Comparison of ENCODE assay signal across 27 cellular contexts in genomic region chr20:25478889-25479568, GRCh38.
DNase-seq lines count a peak whose midpoint lies in the region; ATAC-seq, FAIRE-seq and TF ChIP-seq lines count a peak whose summit lies in the region.
"Had no signal": no experiment of that assay in that cellular context is flagged by ENCODE, and none has a peak within 500 bp of the region (broad histone marks: within the 10 kb centered on the region; RNA-seq: fewer than 3 reads in every experiment).

No MANE protein-coding gene starts in this region.

- no peak for TF ChIP-seq CTCF in MCF 10A (IDR thresholded peaks at IDR 0.05; ENCODE audit: unreplicated experiment)
- no peak for TF ChIP-seq CTCF in breast epithelium (IDR thresholded peaks at IDR 0.05)
- no peak for TF ChIP-seq CTCF in foreskin keratinocyte (conservative IDR thresholded peaks at IDR 0.05)
- TF ChIP-seq CTCF in osteoblast (IDR thresholded peaks at IDR 0.05; ENCODE audit: extremely low read depth, low read depth, low read length), result no peak
- TF ChIP-seq CTCF in adrenal gland (IDR thresholded peaks at IDR 0.05), result no peak

- H3K27ac Mint-ChIP-seq in MCF 10A (ENCODE audit: low read depth, unreplicated experiment), result peak overlapping the region; percentile 8
- H3K27ac Mint-ChIP-seq in T-helper 17 cell, result peak overlapping the region; percentile 47
- H3K27ac Mint-ChIP-seq in activated CD4-positive, alpha-beta memory T cell treated with anti-CD3 and anti-CD28 coated beads for 36 hours, result no peak overlapping the region
- H3K27ac Mint-ChIP-seq: CD4-positive, CD25-positive, alpha-beta regulatory T cell had no signal

- H3K9me3 ChIP-seq in breast epithelium (no peaks in the 10 kb centered on the region), T-helper 17 cell (ENCODE audit: control insufficient read depth, low read length, poor library complexity, severe bottlenecking) (no peaks in the 10 kb centered on the region), osteoblast (ENCODE audit: low read depth, low read length) (no peaks in the 10 kb centered on the region), adrenal gland (replicated peaks in 1 of 3) (no peaks in the 10 kb centered on the region)
- H3K9me3 ChIP-seq: BE2C had no signal

- 88 to 95% (median 92%) methylated on average over 18 to 24 of the region's 24 CpGs for WGBS in adrenal gland, 4 donors

- H4K20me1 ChIP-seq in osteoblast (ENCODE audit: insufficient read depth, low read length), result no peaks in the 10 kb centered on the region

- no peaks in the 10 kb centered on the region for H3K27me3 ChIP-seq in breast epithelium
- no peaks in the 10 kb centered on the region for H3K27me3 ChIP-seq in foreskin keratinocyte
- no peaks in the 10 kb centered on the region for H3K27me3 ChIP-seq in osteoblast (ENCODE audit: insufficient read depth, low read length)
- H3K27me3 ChIP-seq in adrenal gland, result no peaks in the 10 kb centered on the region
- H3K27me3 ChIP-seq: BE2C had no signal

- no peaks in the 10 kb centered on the region for H3K9me3 Mint-ChIP-seq in MCF 10A (ENCODE audit: unreplicated experiment)
- no peaks in the 10 kb centered on the region for H3K9me3 Mint-ChIP-seq in activated CD4-positive, alpha-beta memory T cell treated with anti-CD3 and anti-CD28 coated beads for 36 hours
- H3K9me3 Mint-ChIP-seq: CD4-positive, CD25-positive, alpha-beta regulatory T cell had no signal

- no peak for TF ChIP-seq POLR2A in breast epithelium (IDR thresholded peaks at IDR 0.05)
- TF ChIP-seq POLR2A in adrenal gland (IDR thresholded peaks at IDR 0.05), result no peak

- H3K79me2 ChIP-seq in osteoblast (ENCODE audit: insufficient read depth, low read length), result no peaks in the 10 kb centered on the region

- H3K27ac ChIP-seq in breast epithelium (no peak overlapping the region), foreskin keratinocyte (no peak overlapping the region), osteoblast (ENCODE audit: low read depth, low read length) (no peak overlapping the region), adrenal gland (no peak overlapping the region)
- H3K27ac ChIP-seq: 22Rv1 had no signal

- no peak for FAIRE-seq in GM19239 (lab: Jason Lieb, UNC)
- FAIRE-seq: GM18507, K562 had no signal

- ATAC-seq in T-helper 17 cell, result no peak
- ATAC-seq in foreskin keratinocyte, result peak; percentile 46
- ATAC-seq: K562, PC-3 had no signal

- no peak for DNase-seq in MCF 10A (ENCODE audit: unreplicated experiment)
- DNase-seq in breast epithelium (ENCODE audit: low spot score in 2 of 2), result no peak
- DNase-seq in T-helper 17 cell, result no peak
- DNase-seq in foreskin keratinocyte, result peak in 1 of 2 donors; percentile 2
- DNase-seq in osteoblast (ENCODE audit: insufficient read length, low spot score, missing footprints), result peak; percentile 30
- no peak for DNase-seq in activated CD4-positive, alpha-beta memory T cell treated with anti-CD3 and anti-CD28 coated beads for 36 hours
- DNase-seq in adrenal gland, result no peak
- DNase-seq in GM19239 (ENCODE audit: insufficient read length, low spot score), result no peak
- DNase-seq: ACHN; BE2C; CD4-positive, CD25-positive, alpha-beta regulatory T cell; DMS153; GOT3; HCEC 1CT; Kasumi-1; NCI-H1105 treated with DMSO at 0.1 percent for 48 hours; NCI-H146; NCI-H1930; NCI-H2107; NCI-H526; NCI-H82; NK-92 treated with Interleukin-12 subunit alpha and Interleukin-12 subunit beta, amount 100 ng/mL, for 24 hours; PC-3; Right ventricle myocardium superior had no signal

- no peak overlapping the region for H3K4me2 ChIP-seq in osteoblast (ENCODE audit: insufficient read depth, low read length)

- POLR2A ChIA-PET in MCF 10A (lab: Yijun Ruan, JAX), result interaction anchor here (0.5 to 2.2 kb wide), 6 partner anchors 8 to 585 kb away, joined by 3 to 9 read pairs (median 4); no protein-coding TSS in a partner anchor
- POLR2A ChIA-PET in activated CD4-positive, alpha-beta memory T cell treated with anti-CD3 and anti-CD28 coated beads for 36 hours (lab: Charles Lee), result no interaction called here

- peaks cover 13% of the 10 kb centered on the region for H3K4me1 Mint-ChIP-seq in MCF 10A (ENCODE audit: insufficient read depth, unreplicated experiment)
- H3K4me1 Mint-ChIP-seq in T-helper 17 cell, result no peaks in the 10 kb centered on the region
- H3K4me1 Mint-ChIP-seq in activated CD4-positive, alpha-beta memory T cell treated with anti-CD3 and anti-CD28 coated beads for 36 hours (ENCODE audit: low read depth), result no peaks in the 10 kb centered on the region

- H3K27me3 Mint-ChIP-seq in MCF 10A (ENCODE audit: insufficient read depth, unreplicated experiment), result no peaks in the 10 kb centered on the region
- no peaks in the 10 kb centered on the region for H3K27me3 Mint-ChIP-seq in T-helper 17 cell
- no peaks in the 10 kb centered on the region for H3K27me3 Mint-ChIP-seq in activated CD4-positive, alpha-beta memory T cell treated with anti-CD3 and anti-CD28 coated beads for 36 hours
- H3K27me3 Mint-ChIP-seq: CD4-positive, CD25-positive, alpha-beta regulatory T cell had no signal

- no peak overlapping the region for H2AFZ ChIP-seq in osteoblast (ENCODE audit: low read length)

- H3K36me3 ChIP-seq in breast epithelium, result no peaks in the 10 kb centered on the region
- peaks cover 7% of the 10 kb centered on the region for H3K36me3 ChIP-seq in osteoblast (ENCODE audit: insufficient read depth, low read length)
- H3K36me3 ChIP-seq in adrenal gland (replicated peaks in 1 of 2), result peaks cover 0 to 11% of the 10 kb centered on the region in 2 donors
- H3K36me3 ChIP-seq: BE2C had no signal

- intact Hi-C loops in MCF 10A (cut with micrococcal nuclease), result no loop called here
- intact Hi-C loops in breast epithelium (cut with DNase I; ENCODE audit: low total_unique reads), result loop anchor here (2.0 kb wide), 1 partner anchor 56 kb away; no protein-coding TSS in a partner anchor
- intact Hi-C loops in activated CD4-positive, alpha-beta memory T cell treated with anti-CD3 and anti-CD28 coated beads for 36 hours (cut with micrococcal nuclease), result no loop called here
- intact Hi-C loops in adrenal gland (cut with DNase I), result loop anchor here in 1 of 2 donors (10.0 kb wide), 1 partner anchor 56 kb away; no protein-coding TSS in a partner anchor

- H3K4me1 ChIP-seq in breast epithelium, result no peaks in the 10 kb centered on the region
- H3K4me1 ChIP-seq in foreskin keratinocyte, result peaks cover 7% of the 10 kb centered on the region
- no peaks in the 10 kb centered on the region for H3K4me1 ChIP-seq in osteoblast (ENCODE audit: insufficient read depth, low read length)
- H3K4me1 ChIP-seq in adrenal gland (replicated peaks in 1 of 2), result no peaks in the 10 kb centered on the region
- H3K4me1 ChIP-seq: BE2C had no signal

- CTCF ChIA-PET in MCF 10A (lab: Yijun Ruan, JAX), result interaction anchor here (0.8 to 6.3 kb wide), 5 partner anchors 9 to 62 kb away, joined by 3 to 37 read pairs (median 9); no protein-coding TSS in a partner anchor
- CTCF ChIA-PET in activated CD4-positive, alpha-beta memory T cell treated with anti-CD3 and anti-CD28 coated beads for 36 hours (lab: Charles Lee), result no interaction called here

- H3K4me3 ChIP-seq in breast epithelium, result no peak overlapping the region
- no peak overlapping the region for H3K4me3 ChIP-seq in osteoblast (ENCODE audit: insufficient read depth, low read length)
- H3K4me3 ChIP-seq in adrenal gland, result no peak overlapping the region
- H3K4me3 ChIP-seq: K562 had no signal

- H3K36me3 Mint-ChIP-seq in MCF 10A (ENCODE audit: insufficient read depth, unreplicated experiment) (peaks cover 7% of the 10 kb centered on the region), T-helper 17 cell (ENCODE audit: low read depth) (no peaks in the 10 kb centered on the region)
- no peaks in the 10 kb centered on the region for H3K36me3 Mint-ChIP-seq in activated CD4-positive, alpha-beta memory T cell treated with anti-CD3 and anti-CD28 coated beads for 36 hours
- H3K36me3 Mint-ChIP-seq: CD4-positive, CD25-positive, alpha-beta regulatory T cell had no signal

- BruUV-seq in MCF 10A (replicated peaks; lab: Mats Ljungman, UMichigan), result no TSS peak

- H3K4me3 Mint-ChIP-seq in MCF 10A (ENCODE audit: unreplicated experiment), result no peak overlapping the region
- H3K4me3 Mint-ChIP-seq in T-helper 17 cell, result no peak overlapping the region
- H3K4me3 Mint-ChIP-seq in activated CD4-positive, alpha-beta memory T cell treated with anti-CD3 and anti-CD28 coated beads for 36 hours, result no peak overlapping the region
- H3K4me3 Mint-ChIP-seq: CD4-positive, CD25-positive, alpha-beta regulatory T cell had no signal
